8 cellular contexts compared by ENCODE assay signal in genomic region chr20:5658897-5659296, GRCh38. TPM values are rescaled to one million over a fixed set of nuclear protein-coding genes. Genes with fewer than 3 reads are reported as not detected.
DNase-seq lines count a peak whose midpoint lies in the region; ATAC-seq and TF ChIP-seq lines count a peak whose summit lies in the region.

No MANE protein-coding gene starts in this region.

- no peak for ATAC-seq in GM21381 (IDR thresholded peaks at IDR 0.05; ENCODE audit: unreplicated experiment)

- H3K4me1 Mint-ChIP-seq in IgD-negative memory B cell: peaks cover 31 to 42% (median 39%) of the 10 kb centered on the region in 3 donors

- H3K9me3 Mint-ChIP-seq in IgD-negative memory B cell: no peaks in the 10 kb centered on the region

- H3K36me3 Mint-ChIP-seq in IgD-negative memory B cell: no peaks in the 10 kb centered on the region

- peak overlapping the region; percentile 52 to 69 (median 62) for H3K27ac Mint-ChIP-seq in IgD-negative memory B cell

- peak overlapping the region in 3 of 4 donors; percentile 1 to 63 (median 56) for H3K4me3 Mint-ChIP-seq in IgD-negative memory B cell

- peak overlapping the region; percentile 76; the same call in 1 of the 2 replicates for H3K27ac ChIP-seq in VCaP

- no peaks in the 10 kb centered on the region for H3K27me3 Mint-ChIP-seq in IgD-negative memory B cell

- DNase-seq in GM04503 (ENCODE audit: low read depth) (peak; percentile 49), middle frontal gyrus (ENCODE audit: extremely low spot score, low spot score) (peak; percentile 38), superior temporal gyrus (ENCODE audit: extremely low spot score) (peak; percentile 76), GM19238 (ENCODE audit: insufficient read length, low spot score) (no peak)
- peak; percentile 12 for DNase-seq in effector CD8-positive, alpha-beta T cell (lab: John Stamatoyannopoulos, UW)

- no peak for TF ChIP-seq CTCF in VCaP (conservative IDR thresholded peaks at IDR 0.05)

RNA-seq across cellular contexts. Expression of gene GPCPD1, which starts 48.1 kb away (rescaled TPM):
- polyA plus RNA-seq in IgD-negative memory B cell: 48.0 TPM
